15 cellular contexts compared by ENCODE assay signal in genomic region chr10:43775379-43775778, GRCh38.
DNase-seq lines count a peak whose midpoint lies in the region; TF ChIP-seq lines count a peak whose summit lies in the region.
"Had no signal": no experiment of that assay in that cellular context is flagged by ENCODE, and none has a peak within 500 bp of the region (broad histone marks: within the 10 kb centered on the region; RNA-seq: fewer than 3 reads in every experiment).

No MANE protein-coding gene starts in this region.

- no peak overlapping the region for H3K4me3 ChIP-seq in BLaER1
- H3K4me3 ChIP-seq in mesenchymal stem cell (ENCODE audit: insufficient read depth in 1 of 2, low read depth in 1 of 2, low read length in 2 of 2) = no peak overlapping the region
- H3K4me3 ChIP-seq: GM12878, GM23338 had no signal

- H4K20me1 ChIP-seq in BLaER1 = no peaks in the 10 kb centered on the region

- H3K4ac ChIP-seq in mesenchymal stem cell (ENCODE audit: low read depth in 1 of 2, low read length in 2 of 2) = no peak overlapping the region

- H3K9me3 ChIP-seq in BLaER1 (peaks cover 7% of the 10 kb centered on the region; the same call in 1 of the 2 replicates), mesenchymal stem cell (ENCODE audit: control insufficient read depth, low read length) (peaks cover 10% of the 10 kb centered on the region)
- H3K9me3 ChIP-seq: BE2C had no signal

- H2AFZ ChIP-seq in mesenchymal stem cell (ENCODE audit: low read depth, low read length) = no peak overlapping the region
- H2AFZ ChIP-seq: GM23338 had no signal

- no peak for DNase-seq in mesenchymal stem cell
- DNase-seq in retina = peak; percentile 31
- DNase-seq in activated effector memory CD4-positive, alpha-beta T cell treated with anti-CD3 and anti-CD28 coated beads, Interleukin-2, amount 50 U/mL, for 16 hours = no peak
- no peak for DNase-seq in HEK293T (ENCODE audit: extremely low spot score)
- no peak for DNase-seq in C1 segment of cervical spinal cord (lab: John Stamatoyannopoulos, UW)
- DNase-seq: BE2C; Calu3; CD4-positive, alpha-beta T cell; DMS79; H9; HFFc6 had no signal

- H3K4me1 ChIP-seq in BLaER1 (peaks cover 52% of the 10 kb centered on the region), mesenchymal stem cell (ENCODE audit: control insufficient read depth, insufficient read depth, low read depth, low read length) (no peaks in the 10 kb centered on the region)
- H3K4me1 ChIP-seq: BE2C had no signal

- no peak overlapping the region for H3K14ac ChIP-seq in mesenchymal stem cell (ENCODE audit: low read length in 2 of 2)

- H3K27me3 ChIP-seq in BLaER1 = no peaks in the 10 kb centered on the region
- H3K27me3 ChIP-seq in mesenchymal stem cell (ENCODE audit: control insufficient read depth in 1 of 2, insufficient read depth in 1 of 2, low read length in 2 of 2) = no peaks in the 10 kb centered on the region
- H3K27me3 ChIP-seq: BE2C had no signal

- no peak overlapping the region for H3K23ac ChIP-seq in mesenchymal stem cell (ENCODE audit: low read length in 2 of 2)

- H2AK5ac ChIP-seq in mesenchymal stem cell (ENCODE audit: low read length, severe bottlenecking) = no peak overlapping the region

- H2BK12ac ChIP-seq in mesenchymal stem cell (ENCODE audit: low read length in 2 of 2) = peak overlapping the region in 1 of 2 experiments; percentile 63

- no peak overlapping the region for H4K91ac ChIP-seq in mesenchymal stem cell (ENCODE audit: low read length)

- POLR2A ChIA-PET in HEK293T (lab: Yijun Ruan, JAX) = no interaction called here

- WGBS in mesenchymal stem cell = 76% methylated on average over 11 of the region's 11 CpGs

- H2BK120ac ChIP-seq in mesenchymal stem cell (ENCODE audit: low read depth, low read length) = no peak overlapping the region

- H4K8ac ChIP-seq in mesenchymal stem cell (ENCODE audit: low read length) = peak overlapping the region; percentile 14

- H3K36me3 ChIP-seq in BLaER1 = no peaks in the 10 kb centered on the region
- no peaks in the 10 kb centered on the region for H3K36me3 ChIP-seq in mesenchymal stem cell (ENCODE audit: control insufficient read depth in 1 of 2, insufficient read depth in 2 of 2, low read depth in 1 of 2, low read length in 2 of 2)
- H3K36me3 ChIP-seq: BE2C had no signal

- CTCF ChIA-PET in HEK293T (lab: Yijun Ruan, JAX) = no interaction called here

- no peak overlapping the region for H2BK15ac ChIP-seq in mesenchymal stem cell (ENCODE audit: low read depth, poor library complexity, severe bottlenecking)

- no peak for TF ChIP-seq CTCF in C4-2B (conservative IDR thresholded peaks at IDR 0.05)

- no peak overlapping the region for H3K9ac ChIP-seq in BLaER1
- no peak overlapping the region for H3K9ac ChIP-seq in mesenchymal stem cell (ENCODE audit: low read length)

- H3K4me2 ChIP-seq in BLaER1 = peak overlapping the region; percentile 72
- no peak overlapping the region for H3K4me2 ChIP-seq in mesenchymal stem cell (ENCODE audit: low read length, poor library complexity, severe bottlenecking)
- H3K4me2 ChIP-seq: GM23338 had no signal

- no peak overlapping the region for H3K18ac ChIP-seq in mesenchymal stem cell (ENCODE audit: low read depth in 1 of 2, low read length in 2 of 2)

- H3K27ac ChIP-seq in BLaER1 = no peak overlapping the region
- H3K27ac ChIP-seq in C4-2B = peak overlapping the region; percentile 7; the same call in 1 of the 2 replicates
- no peak overlapping the region for H3K27ac ChIP-seq in mesenchymal stem cell (ENCODE audit: low read length, poor library complexity, severe bottlenecking)

- no peak overlapping the region for H2BK5ac ChIP-seq in mesenchymal stem cell (ENCODE audit: low read depth, low read length, poor library complexity, severe bottlenecking)

- H3K79me1 ChIP-seq in mesenchymal stem cell (replicated peaks; ENCODE audit: low read length, poor library complexity, severe bottlenecking) = no peaks in the 10 kb centered on the region

TF ChIP-seq in HEK293T, 16 proteins besides CTCF, POLR2A, EP300 and RAD21:
- TF ChIP-seq SP1 (IDR thresholded peaks at IDR 0.05) (no peak), TARDBP (IDR thresholded peaks at IDR 0.05) (no peak), ARNT (IDR thresholded peaks at IDR 0.05) (no peak), HDGF (IDR thresholded peaks at IDR 0.05; ENCODE audit: borderline replicate concordance) (no peak), BHLHE40 (IDR thresholded peaks at IDR 0.05; ENCODE audit: borderline replicate concordance) (no peak), L3MBTL2 (conservative IDR thresholded peaks at IDR 0.05) (no peak), CTBP1 (IDR thresholded peaks at IDR 0.05; ENCODE audit: borderline replicate concordance) (no peak), ELF4 (IDR thresholded peaks at IDR 0.05) (no peak), SUZ12 (IDR thresholded peaks at IDR 0.05) (no peak), LEF1 (IDR thresholded peaks at IDR 0.05; ENCODE audit: borderline replicate concordance) (no peak), NFRKB (IDR thresholded peaks at IDR 0.05) (no peak), FOXA1 (IDR thresholded peaks at IDR 0.05) (no peak), PKNOX1 (IDR thresholded peaks at IDR 0.05) (no peak), FOXK2 (IDR thresholded peaks at IDR 0.05) (no peak), FOXM1 (IDR thresholded peaks at IDR 0.05; ENCODE audit: borderline replicate concordance) (no peak), ZNF384 (IDR thresholded peaks at IDR 0.05) (no peak)
